1 cellular context compared by ENCODE assay signal in the genomic region with DNA sequence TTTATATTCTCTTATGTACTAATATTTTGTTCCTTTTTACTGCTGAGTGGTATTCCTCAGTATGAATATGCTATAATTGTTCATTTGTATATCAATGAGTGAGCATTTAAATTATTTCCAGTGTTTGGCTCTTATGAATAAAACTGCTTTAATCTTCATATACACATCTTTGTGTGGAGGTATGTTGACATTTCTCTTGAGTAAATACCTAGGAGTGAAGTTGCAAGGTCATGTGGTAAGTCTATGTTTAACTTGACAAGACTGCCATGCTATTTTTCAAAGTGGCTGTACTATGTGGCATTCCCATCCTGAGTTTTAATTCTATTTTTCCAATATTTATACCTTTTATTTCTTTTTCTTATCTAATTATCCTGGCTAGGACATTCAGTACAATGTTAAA.
A peak's percentile ranks its signal among the peaks of the same experiment; 100 is the strongest.
TF ChIP-seq lines count a peak whose summit lies in the region.

No MANE protein-coding gene starts in this region.

TF ChIP-seq in K562, 482 proteins besides CTCF, POLR2A, EP300 and RAD21 (continued from another document):
- TF ChIP-seq, protein P1, sequence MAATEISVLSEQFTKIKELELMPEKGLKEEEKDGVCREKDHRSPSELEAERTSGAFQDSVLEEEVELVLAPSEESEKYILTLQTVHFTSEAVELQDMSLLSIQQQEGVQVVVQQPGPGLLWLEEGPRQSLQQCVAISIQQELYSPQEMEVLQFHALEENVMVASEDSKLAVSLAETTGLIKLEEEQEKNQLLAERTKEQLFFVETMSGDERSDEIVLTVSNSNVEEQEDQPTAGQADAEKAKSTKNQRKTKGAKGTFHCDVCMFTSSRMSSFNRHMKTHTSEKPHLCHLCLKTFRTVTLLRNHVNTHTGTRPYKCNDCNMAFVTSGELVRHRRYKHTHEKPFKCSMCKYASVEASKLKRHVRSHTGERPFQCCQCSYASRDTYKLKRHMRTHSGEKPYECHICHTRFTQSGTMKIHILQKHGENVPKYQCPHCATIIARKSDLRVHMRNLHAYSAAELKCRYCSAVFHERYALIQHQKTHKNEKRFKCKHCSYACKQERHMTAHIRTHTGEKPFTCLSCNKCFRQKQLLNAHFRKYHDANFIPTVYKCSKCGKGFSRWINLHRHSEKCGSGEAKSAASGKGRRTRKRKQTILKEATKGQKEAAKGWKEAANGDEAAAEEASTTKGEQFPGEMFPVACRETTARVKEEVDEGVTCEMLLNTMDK (IDR thresholded peaks at IDR 0.05; ENCODE audit: borderline replicate concordance, insufficient read depth, low read depth, low read length, poor library complexity, severe bottlenecking) = no peak
- TF ChIP-seq C11orf30 (IDR thresholded peaks at IDR 0.05; ENCODE audit: low read depth) = 0 out of 2 replicates have a peak, but pooled peaks have one; percentile 11
- TF ChIP-seq PCBP1 (IDR thresholded peaks at IDR 0.05; ENCODE audit: low read depth, low read length, poor library complexity, severe bottlenecking) = no peak
